In the genomic region with DNA sequence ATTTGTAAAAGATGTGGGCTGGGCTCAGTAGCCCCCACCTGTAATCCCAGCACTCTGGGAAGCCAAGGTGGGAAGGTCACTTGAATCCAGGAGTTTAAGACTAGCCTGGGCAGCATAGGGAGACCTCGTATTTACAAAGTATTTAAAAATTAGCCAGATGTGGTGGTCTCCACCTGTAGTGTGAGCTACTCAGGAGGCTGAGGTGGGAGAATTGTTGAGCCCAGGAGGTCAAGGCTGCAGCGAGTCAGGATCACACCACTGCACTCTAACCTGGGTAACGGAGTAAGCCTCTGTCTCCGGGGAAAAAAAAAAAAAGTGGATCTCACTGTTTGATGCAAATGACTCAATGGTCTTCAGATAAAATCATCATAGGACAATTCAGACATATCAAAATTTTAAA, we compare ENCODE assay signal across 19 cellular contexts.
"Had no signal": no experiment of that assay in that cellular context is flagged by ENCODE, and none has a peak within 500 bp of the region (broad histone marks: within the 10 kb centered on the region; RNA-seq: fewer than 3 reads in every experiment).

No MANE protein-coding gene starts in this region.

- H3K9me3 ChIP-seq: colonic mucosa, heart left ventricle, right atrium auricular region, thoracic aorta, transverse colon had no signal

- H3K27me3 ChIP-seq: colonic mucosa, heart left ventricle, right atrium auricular region, transverse colon had no signal

- H3K36me3 ChIP-seq: colonic mucosa had no signal

- H3K27ac ChIP-seq: colonic mucosa, heart left ventricle, right atrium auricular region, thoracic aorta, transverse colon had no signal

- H3K4me1 Mint-ChIP-seq: neural crest cell had no signal

- H3K4me1 ChIP-seq: colonic mucosa, right atrium auricular region, transverse colon had no signal

- DNase-seq: cerebellar nuclear complex; colonic mucosa; dermis blood vessel endothelial cell; foreskin melanocyte; heart left ventricle; hippocampal formation; kidney glomerular epithelial cell; mesendoderm; naive thymus-derived CD8-positive, alpha-beta T cell; posterior cingulate gyrus; stimulated activated CD4-positive, alpha-beta T cell treated with anti-CD3 and anti-CD28 coated beads, Interleukin-4, amount 100 ng/mL, for 1 hour; stimulated activated CD8-positive, alpha-beta memory T cell treated with anti-CD3 and anti-CD28 coated beads, Interleukin-4, amount 100 ng/mL, for 48 hours; transverse colon had no signal

- ATAC-seq: heart left ventricle; naive thymus-derived CD8-positive, alpha-beta T cell; stimulated activated memory B cell treated with anti-CD40 and anti-IgM and Interleukin-4, amounts not matched to agents 10 μg/mL and 1 μg/mL and 100 μg/mL, for 72 hours had no signal

- H3K4me3 ChIP-seq: colonic mucosa, heart left ventricle, right atrium auricular region, smooth muscle cell, thoracic aorta, transverse colon had no signal

- H3K27ac Mint-ChIP-seq: stimulated activated memory B cell treated with anti-CD40 and anti-IgM and Interleukin-4, amounts not matched to agents 10 μg/mL and 1 μg/mL and 100 μg/mL, for 72 hours; stimulated activated naive CD8-positive, alpha-beta T cell treated with anti-CD3 and anti-CD28 coated beads, Interleukin-15, Interleukin-2, amounts not matched to agents 100 ng/mL and 50 ng/mL, for 24 hours had no signal

- H3K9me3 Mint-ChIP-seq: naive thymus-derived CD8-positive, alpha-beta T cell; neural crest cell; stimulated activated memory B cell treated with anti-CD40 and anti-IgM and Interleukin-4, amounts not matched to agents 10 μg/mL and 1 μg/mL and 100 μg/mL, for 72 hours; stimulated activated naive CD8-positive, alpha-beta T cell treated with anti-CD3 and anti-CD28 coated beads, Interleukin-15, Interleukin-2, amounts not matched to agents 100 ng/mL and 50 ng/mL, for 24 hours had no signal

- H3K27me3 Mint-ChIP-seq: naive thymus-derived CD8-positive, alpha-beta T cell; stimulated activated memory B cell treated with anti-CD40 and anti-IgM and Interleukin-4, amounts not matched to agents 10 μg/mL and 1 μg/mL and 100 μg/mL, for 72 hours; stimulated activated naive CD8-positive, alpha-beta T cell treated with anti-CD3 and anti-CD28 coated beads, Interleukin-15, Interleukin-2, amounts not matched to agents 100 ng/mL and 50 ng/mL, for 24 hours had no signal

- H3K4me3 Mint-ChIP-seq: naive thymus-derived CD8-positive, alpha-beta T cell; neural crest cell; stimulated activated memory B cell treated with anti-CD40 and anti-IgM and Interleukin-4, amounts not matched to agents 10 μg/mL and 1 μg/mL and 100 μg/mL, for 72 hours; stimulated activated naive CD8-positive, alpha-beta T cell treated with anti-CD3 and anti-CD28 coated beads, Interleukin-15, Interleukin-2, amounts not matched to agents 100 ng/mL and 50 ng/mL, for 24 hours had no signal
